9 cellular contexts compared by ENCODE assay signal in genomic region chr16:57544129-57544653, GRCh38. TPM values are rescaled to one million over a fixed set of nuclear protein-coding genes. Genes with fewer than 3 reads are reported as not detected.
DNase-seq lines count a peak whose midpoint lies in the region; ATAC-seq, FAIRE-seq and TF ChIP-seq lines count a peak whose summit lies in the region.
"Had no signal": no experiment of that assay in that cellular context is flagged by ENCODE, and none has a peak within 500 bp of the region (broad histone marks: within the 10 kb centered on the region; RNA-seq: fewer than 3 reads in every experiment).

No MANE protein-coding gene starts in this region.

- peaks cover 15 to 100% (median 64%) of the 10 kb centered on the region in 6 donors for H3K4me1 ChIP-seq in spleen

- no peaks in the 10 kb centered on the region for H3K9me3 ChIP-seq in spleen

- 6 to 43% (median 25%) methylated on average over 4 of the region's 4 CpGs for WGBS in spleen, 5 donors

- no peak for FAIRE-seq in RCC 7860 (lab: Jason Lieb, UNC)

- peak overlapping the region; percentile 78 for H3K4me3 ChIP-seq in GM12864 (ENCODE audit: low read depth, low read length)
- H3K4me3 ChIP-seq in spleen, result peak overlapping the region in 7 of 8 donors; percentile 39 to 64 (median 49)

- ATAC-seq in GM19468 (IDR thresholded peaks at IDR 0.05; ENCODE audit: extremely low read depth, unreplicated experiment) (peak; percentile 53), HG03442 (IDR thresholded peaks at IDR 0.05; ENCODE audit: unreplicated experiment) (peak; percentile 82)
- peak; percentile 33 to 44 for ATAC-seq in activated T-cell treated with anti-CD3 and anti-CD28 coated beads, Interleukin-2, amount 50 U/mL, for 4 hours

- intact Hi-C loops in spleen (cut with DNase I; ENCODE audit: low total_unique reads), result no loop called here

- TF ChIP-seq POLR2A in spleen (IDR thresholded peaks at IDR 0.05), result no peak

- H3K27me3 Mint-ChIP-seq in activated T-cell treated with anti-CD3 and anti-CD28 coated beads, Interleukin-2, amount 50 U/mL, for 4 hours (ENCODE audit: low read depth), result no peaks in the 10 kb centered on the region

- peak overlapping the region; percentile 76 for H3K4me3 Mint-ChIP-seq in activated T-cell treated with anti-CD3 and anti-CD28 coated beads, Interleukin-2, amount 50 U/mL, for 4 hours

- DNase-seq in GM12864 (ENCODE audit: low read depth), result peak; percentile 93
- no peak for DNase-seq in activated T-cell treated with anti-CD3 and anti-CD28 coated beads, Interleukin-2, amount 50 U/mL, for 4 hours
- DNase-seq in spleen, result peak; percentile 80
- DNase-seq in DMS53 (lab: John Stamatoyannopoulos, UW), result no peak
- DNase-seq in RCC 7860 (ENCODE audit: low spot score), result no peak
- no peak for DNase-seq in epidermal melanocyte (ENCODE audit: insufficient read length, low spot score)
- DNase-seq: IMR-90 had no signal

- peaks cover 45% of the 10 kb centered on the region for H3K4me1 Mint-ChIP-seq in activated T-cell treated with anti-CD3 and anti-CD28 coated beads, Interleukin-2, amount 50 U/mL, for 4 hours (ENCODE audit: low read depth)

- no peaks in the 10 kb centered on the region for H3K9me3 Mint-ChIP-seq in activated T-cell treated with anti-CD3 and anti-CD28 coated beads, Interleukin-2, amount 50 U/mL, for 4 hours

- TF ChIP-seq CTCF in GM12864 (IDR thresholded peaks at IDR 0.05; ENCODE audit: low read depth, low read length, missing control alignments) (no peak), spleen (IDR thresholded peaks at IDR 0.05 in 8 of 11, conservative IDR thresholded peaks at IDR 0.05 in 3 of 11) (no peak)

- H3K27me3 ChIP-seq in spleen (replicated peaks in 1 of 7), result peaks cover 0 to 4% (median 0%) of the 10 kb centered on the region in 7 donors

- H3K27ac ChIP-seq in spleen, result peak overlapping the region in 4 of 8 donors; percentile 53 to 71 (median 61)

- no peaks in the 10 kb centered on the region for H3K36me3 ChIP-seq in spleen

- H3K36me3 Mint-ChIP-seq in activated T-cell treated with anti-CD3 and anti-CD28 coated beads, Interleukin-2, amount 50 U/mL, for 4 hours (ENCODE audit: insufficient read depth), result no peaks in the 10 kb centered on the region

RNA-seq across cellular contexts. Expression of gene ADGRG5, which starts 1.7 kb away (rescaled TPM):
- 1 to 10 TPM; 1.7 to 6.7 (median 6.5) TPM for total RNA-seq in activated T-cell treated with anti-CD3 and anti-CD28 coated beads, Interleukin-2, amount 50 U/mL, for 4 hours
- total RNA-seq in spleen, result 10 to 100 TPM in 6 of 7 donors, 1 to 10 TPM in 1; 7.3 to 23.8 (median 13.6) TPM
- polyA plus RNA-seq in spleen, result 1 to 10 TPM; 5.2 to 9.7 (median 9.3) TPM
- total RNA-seq: IMR-90 had no signal
- polyA plus RNA-seq: IMR-90 had no signal

RNA-seq across cellular contexts. Expression of gene CCDC102A, which starts 7.8 kb away (rescaled TPM):
- total RNA-seq in activated T-cell treated with anti-CD3 and anti-CD28 coated beads, Interleukin-2, amount 50 U/mL, for 4 hours, result 1 to 10 TPM; 4.6 to 8.9 (median 6.9) TPM
- total RNA-seq in spleen, result 10 to 100 TPM in 2 of 7 donors, 1 to 10 TPM in 5; 7.0 to 14.8 (median 7.9) TPM
- 1 to 10 TPM; 4.6 to 7.7 (median 4.8) TPM for polyA plus RNA-seq in spleen

RNA-seq across cellular contexts. Expression of gene DOK4, which starts 57.9 kb away (rescaled TPM):
- total RNA-seq in activated T-cell treated with anti-CD3 and anti-CD28 coated beads, Interleukin-2, amount 50 U/mL, for 4 hours, result 1 to 10 TPM; 1.1 to 2.6 (median 1.6) TPM
- total RNA-seq in spleen, result 10 to 100 TPM in 6 of 7 donors, 1 to 10 TPM in 1; 7.3 to 19.8 (median 16.1) TPM
- 10 to 100 TPM in 1 of 3 donors, 1 to 10 TPM in 2; 4.1 to 10.0 (median 5.5) TPM for polyA plus RNA-seq in spleen

Comparison
In these comparisons a context has a peak if more than half of its experiments do, and no peak if none do; other contexts are left out.
1. DNase-seq: peak in GM12864 (single experiment) and spleen (single experiment); none in activated T-cell treated with anti-CD3 and anti-CD28 coated beads, Interleukin-2, amount 50 U/mL, for 4 hours (single experiment), DMS53 (single experiment), RCC 7860 (single experiment) and epidermal melanocyte (single experiment).
2. Peak in every context shown above with its lines, with median percentiles within 50 percentile points of each other: ATAC-seq.